In genomic region chr19:49445997-49446396, GRCh38 we compare ENCODE assay signal across 1 cellular context.
TF ChIP-seq lines count a peak whose summit lies in the region.

No MANE protein-coding gene starts in this region.

TF ChIP-seq in GM23338, 12 proteins besides CTCF, POLR2A, EP300 and RAD21:
- TF ChIP-seq ETS1 (IDR thresholded peaks at IDR 0.05): no peak
TF ChIP-seq in GM23338: peak in this region for 0.
